14 cellular contexts compared by ENCODE assay signal in genomic region chr19:38250428-38250820, GRCh38. TPM values are rescaled to one million over a fixed set of nuclear protein-coding genes. Genes with fewer than 3 reads are reported as not detected.
DNase-seq lines count a peak whose midpoint lies in the region; ATAC-seq, FAIRE-seq and TF ChIP-seq lines count a peak whose summit lies in the region.
"Had no signal": no experiment of that assay in that cellular context is flagged by ENCODE, and none has a peak within 500 bp of the region (broad histone marks: within the 10 kb centered on the region; RNA-seq: fewer than 3 reads in every experiment).

No MANE protein-coding gene starts in this region.

- TF ChIP-seq POLR2A in body of pancreas (IDR thresholded peaks at IDR 0.05) (no peak), stomach (IDR thresholded peaks at IDR 0.05) (no peak), H54 (IDR thresholded peaks at IDR 0.05; ENCODE audit: low read depth, low read length) (no peak)

- H3K36me3 ChIP-seq in GM23338 (ENCODE audit: insufficient read depth) (no peaks in the 10 kb centered on the region), body of pancreas (replicated peaks in 1 of 2; ENCODE audit: insufficient read depth in 1 of 2, low read depth in 2 of 2) (no peaks in the 10 kb centered on the region), lower lobe of right lung (no peaks in the 10 kb centered on the region), stomach (no peaks in the 10 kb centered on the region)
- H3K36me3 ChIP-seq: neutrophil had no signal

- TF ChIP-seq CTCF in GM23338 (conservative IDR thresholded peaks at IDR 0.05; ENCODE audit: low read depth in 2 of 2), result no peak
- no peak for TF ChIP-seq CTCF in body of pancreas (IDR thresholded peaks at IDR 0.05)
- TF ChIP-seq CTCF in lower lobe of right lung (IDR thresholded peaks at IDR 0.05), result no peak
- TF ChIP-seq CTCF in stomach (IDR thresholded peaks at IDR 0.05), result no peak

- H2AFZ ChIP-seq in GM23338, result no peak overlapping the region

- H3K9me2 ChIP-seq in GM23338 (ENCODE audit: insufficient read depth), result no peaks in the 10 kb centered on the region

- H3K27ac ChIP-seq in GM23338 (ENCODE audit: low read depth) (peak overlapping the region; percentile 79; the same call in 1 of the 2 replicates), body of pancreas (peak overlapping the region in 3 of 4 donors; percentile 48 to 62 (median 53)), lower lobe of right lung (peak overlapping the region; percentile 25), stomach (peak overlapping the region in 4 of 5 donors; percentile 85 to 92 (median 90))
- H3K27ac ChIP-seq: neutrophil had no signal

- 0 out of 2 replicates have a peak, but pooled peaks cover 3% of the 10 kb centered on the region for H3K79me2 ChIP-seq in GM23338 (replicated peaks; ENCODE audit: insufficient read depth)

- intact Hi-C loops in body of pancreas (cut with DNase I), result no loop called here
- intact Hi-C loops in lower lobe of right lung (cut with DNase I), result no loop called here
- intact Hi-C loops in stomach (cut with DNase I; ENCODE audit: low total_unique reads), result no loop called here

- peaks cover 36% of the 10 kb centered on the region for H3K4me1 Mint-ChIP-seq in GM23338
- no peaks in the 10 kb centered on the region for H3K4me1 Mint-ChIP-seq in activated T-cell treated with anti-CD3 and anti-CD28 coated beads, Interleukin-2, amount 50 U/mL, for 24 hours (ENCODE audit: low read depth)

- peak overlapping the region; percentile 60; the same call in 2 of the 3 replicates for H3K4me3 Mint-ChIP-seq in GM23338
- no peak overlapping the region for H3K4me3 Mint-ChIP-seq in activated T-cell treated with anti-CD3 and anti-CD28 coated beads, Interleukin-2, amount 50 U/mL, for 24 hours
- H3K4me3 Mint-ChIP-seq: T-cell had no signal

- peaks cover 13% of the 10 kb centered on the region for H3K27me3 Mint-ChIP-seq in GM23338 (ENCODE audit: insufficient read depth, low read depth, poor library complexity)
- H3K27me3 Mint-ChIP-seq in activated T-cell treated with anti-CD3 and anti-CD28 coated beads, Interleukin-2, amount 50 U/mL, for 24 hours, result peaks cover 13% of the 10 kb centered on the region

- FAIRE-seq in H54 (lab: Jason Lieb, UNC), result no peak

- peak; percentile 4; the same call in 2 of the 3 replicates for ATAC-seq in GM23338
- ATAC-seq in body of pancreas, result no peak
- ATAC-seq in lower lobe of right lung, result no peak
- no peak for ATAC-seq in HG03175 (IDR thresholded peaks at IDR 0.05; ENCODE audit: unreplicated experiment)
- ATAC-seq: T-cell had no signal

- H3K4me1 ChIP-seq in GM23338 (ENCODE audit: insufficient read depth), result peaks cover 35% of the 10 kb centered on the region
- peaks cover 32% of the 10 kb centered on the region for H3K4me1 ChIP-seq in body of pancreas
- H3K4me1 ChIP-seq in lower lobe of right lung, result peaks cover 26% of the 10 kb centered on the region
- H3K4me1 ChIP-seq in stomach, result peaks cover 32 to 87% (median 58%) of the 10 kb centered on the region in 4 donors

- H3K27me3 ChIP-seq in GM23338 (ENCODE audit: insufficient read depth) (no peaks in the 10 kb centered on the region), body of pancreas (no peaks in the 10 kb centered on the region), lower lobe of right lung (ENCODE audit: low read depth) (peaks cover 6% of the 10 kb centered on the region), stomach (peaks cover 0 to 5% (median 0%) of the 10 kb centered on the region in 3 donors)

- H3K27ac Mint-ChIP-seq in GM23338, result no peak overlapping the region; the same call in 1 of the 2 replicates
- no peak overlapping the region for H3K27ac Mint-ChIP-seq in activated T-cell treated with anti-CD3 and anti-CD28 coated beads, Interleukin-2, amount 50 U/mL, for 24 hours
- H3K27ac Mint-ChIP-seq: T-cell had no signal

- H3K9me3 ChIP-seq in body of pancreas (no peaks in the 10 kb centered on the region), lower lobe of right lung (no peaks in the 10 kb centered on the region), stomach (no peaks in the 10 kb centered on the region)
- H3K9me3 ChIP-seq: neutrophil had no signal

- H3K36me3 Mint-ChIP-seq in GM23338 (ENCODE audit: low read depth), result no peaks in the 10 kb centered on the region; the same call in 2 of the 3 replicates
- H3K36me3 Mint-ChIP-seq in activated T-cell treated with anti-CD3 and anti-CD28 coated beads, Interleukin-2, amount 50 U/mL, for 24 hours (ENCODE audit: low read depth), result no peaks in the 10 kb centered on the region
- H3K36me3 Mint-ChIP-seq: T-cell had no signal

- peak overlapping the region; percentile 54 for H3K4me3 ChIP-seq in GM23338
- no peak overlapping the region for H3K4me3 ChIP-seq in body of pancreas
- H3K4me3 ChIP-seq in lower lobe of right lung, result no peak overlapping the region
- no peak overlapping the region for H3K4me3 ChIP-seq in stomach

- peak overlapping the region; percentile 83 for H3K4me2 ChIP-seq in GM23338

- no peaks in the 10 kb centered on the region for H4K20me1 ChIP-seq in GM23338 (replicated peaks; ENCODE audit: insufficient read depth)

- peaks cover 20% of the 10 kb centered on the region; the same call in 1 of the 2 replicates for H3F3A ChIP-seq in GM23338 (replicated peaks; ENCODE audit: low read depth)

- no peaks in the 10 kb centered on the region for H3K9me3 Mint-ChIP-seq in GM23338
- H3K9me3 Mint-ChIP-seq in activated T-cell treated with anti-CD3 and anti-CD28 coated beads, Interleukin-2, amount 50 U/mL, for 24 hours, result no peaks in the 10 kb centered on the region
- H3K9me3 Mint-ChIP-seq: T-cell had no signal

- DNase-seq in GM23338 (ENCODE audit: low spot score) (no peak), body of pancreas (no peak), lower lobe of right lung (no peak), stomach (no peak), foreskin melanocyte (no peak), H54 (ENCODE audit: insufficient read length, low spot score) (no peak)
- DNase-seq in activated T-cell treated with anti-CD3 and anti-CD28 coated beads, Interleukin-2, amount 50 U/mL, for 24 hours, result no peak
- DNase-seq: activated CD4-positive, alpha-beta T cell treated with anti-CD3 and anti-CD28 coated beads for 48 hours; NCI-H1048; NCI-H226; T-cell had no signal

- TF ChIP-seq EP300 in stomach (IDR thresholded peaks at IDR 0.05), result no peak

TF ChIP-seq in GM23338, 12 proteins besides CTCF, POLR2A, EP300 and RAD21 (continues in another document):
- no peak for TF ChIP-seq ZNF331 (CRISPR knock-in tag; IDR thresholded peaks at IDR 0.05; ENCODE audit: low read depth)
- no peak for TF ChIP-seq ZNF114 (CRISPR knock-in tag; IDR thresholded peaks at IDR 0.05)
- TF ChIP-seq, protein P1, sequence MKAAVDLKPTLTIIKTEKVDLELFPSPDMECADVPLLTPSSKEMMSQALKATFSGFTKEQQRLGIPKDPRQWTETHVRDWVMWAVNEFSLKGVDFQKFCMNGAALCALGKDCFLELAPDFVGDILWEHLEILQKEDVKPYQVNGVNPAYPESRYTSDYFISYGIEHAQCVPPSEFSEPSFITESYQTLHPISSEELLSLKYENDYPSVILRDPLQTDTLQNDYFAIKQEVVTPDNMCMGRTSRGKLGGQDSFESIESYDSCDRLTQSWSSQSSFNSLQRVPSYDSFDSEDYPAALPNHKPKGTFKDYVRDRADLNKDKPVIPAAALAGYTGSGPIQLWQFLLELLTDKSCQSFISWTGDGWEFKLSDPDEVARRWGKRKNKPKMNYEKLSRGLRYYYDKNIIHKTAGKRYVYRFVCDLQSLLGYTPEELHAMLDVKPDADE (IDR thresholded peaks at IDR 0.05), result no peak
- no peak for TF ChIP-seq POLR2AphosphoS5 (IDR thresholded peaks at IDR 0.05; ENCODE audit: low read depth)
- no peak for TF ChIP-seq STAT1 (IDR thresholded peaks at IDR 0.05; ENCODE audit: unreplicated experiment)
- no peak for TF ChIP-seq EZH2phosphoT487 (IDR thresholded peaks at IDR 0.05; ENCODE audit: unreplicated experiment)

RNA-seq across cellular contexts. Expression of gene PPP1R14A, which starts 5.8 kb away (rescaled TPM):
- 9.4 and 14.5 TPM in 2 replicates for total RNA-seq in GM23338 (2014; rRNA removed; shearing (Covaris generic))
- polyA plus RNA-seq in GM23338 (2016; fragmentation: Nextera tagmentation; extraction: Ambion mirVana) (76.2 and 77.5 TPM in 2 replicates), stomach (100 to 1,000 TPM in 1 of 3 donors, 10 to 100 TPM in 2; 53.2 to 138 (median 54.9) TPM)
- total RNA-seq in body of pancreas (100 to 1,000 TPM in 1 of 2 donors, 10 to 100 TPM in 1; 54.2 to 105 TPM), lower lobe of right lung (65.0 TPM), stomach (100 to 1,000 TPM in 1 of 5 donors, 10 to 100 TPM in 3, 1 to 10 TPM in 1; 8.8 to 197 (median 31.6) TPM)

RNA-seq across cellular contexts. Expression of gene SPINT2, which starts 13.9 kb away (rescaled TPM):
- 382 and 468 TPM in 2 replicates for total RNA-seq in GM23338 (2014; rRNA removed; shearing (Covaris generic))
- polyA plus RNA-seq in GM23338 (2016; fragmentation: Nextera tagmentation; extraction: Ambion mirVana) (298 and 319 TPM in 2 replicates), stomach (100 to 1,000 TPM in 2 of 3 donors, 10 to 100 TPM in 1; 54.5 to 255 (median 184) TPM)
- total RNA-seq in body of pancreas (100 to 1,000 TPM; 266 to 305 TPM), lower lobe of right lung (202 TPM), stomach (1,000 to 10,000 TPM in 1 of 5 donors, 100 to 1,000 TPM in 2, 10 to 100 TPM in 2; 29.8 to 1,508 (median 255) TPM)

RNA-seq across cellular contexts. Expression of gene DPF1, which starts 26.4 kb away (rescaled TPM):
- 8.3 and 11.7 TPM in 2 replicates for total RNA-seq in GM23338 (2014; rRNA removed; shearing (Covaris generic))
- polyA plus RNA-seq in GM23338 (2016; fragmentation: Nextera tagmentation; extraction: Ambion mirVana), result 7.9 and 8.3 TPM in 2 replicates
- total RNA-seq in body of pancreas, result not detected
- not detected for total RNA-seq in lower lobe of right lung
- total RNA-seq in stomach, result not detected
- under 1 TPM in 2 of 3 donors, not detected in 1; 0.12 to 0.43 TPM for polyA plus RNA-seq in stomach
- total RNA-seq: liver, T-cell had no signal
- polyA plus RNA-seq: liver had no signal

RNA-seq across cellular contexts. Expression of gene C19orf33, which starts 53.6 kb away (rescaled TPM):
- total RNA-seq in GM23338 (2014; rRNA removed; shearing (Covaris generic)), result 26.7 and 58.9 TPM in 2 replicates
- polyA plus RNA-seq in GM23338 (2016; fragmentation: Nextera tagmentation; extraction: Ambion mirVana), result 72.2 and 95.5 TPM in 2 replicates
- 1 to 10 TPM in 1 of 2 donors, not detected in 1; 2.6 TPM for total RNA-seq in body of pancreas
- total RNA-seq in lower lobe of right lung, result 35.6 TPM
- total RNA-seq in stomach, result 100 to 1,000 TPM in 3 of 5 donors, 10 to 100 TPM in 2; 33.5 to 287 (median 171) TPM
- polyA plus RNA-seq in stomach, result 1,000 to 10,000 TPM in 2 of 3 donors, 100 to 1,000 TPM in 1; 388 to 1,069 (median 1,022) TPM

Comparison
In these comparisons a context has a peak if more than half of its experiments do, and no peak if none do; other contexts are left out.
1. H3K27ac ChIP-seq: peak in every context shown above with its lines; median percentile 90 in stomach; 79 in GM23338; 53 in body of pancreas; 25 in lower lobe of right lung.